ENCODE assay signal across 8 cellular contexts in the genomic region with DNA sequence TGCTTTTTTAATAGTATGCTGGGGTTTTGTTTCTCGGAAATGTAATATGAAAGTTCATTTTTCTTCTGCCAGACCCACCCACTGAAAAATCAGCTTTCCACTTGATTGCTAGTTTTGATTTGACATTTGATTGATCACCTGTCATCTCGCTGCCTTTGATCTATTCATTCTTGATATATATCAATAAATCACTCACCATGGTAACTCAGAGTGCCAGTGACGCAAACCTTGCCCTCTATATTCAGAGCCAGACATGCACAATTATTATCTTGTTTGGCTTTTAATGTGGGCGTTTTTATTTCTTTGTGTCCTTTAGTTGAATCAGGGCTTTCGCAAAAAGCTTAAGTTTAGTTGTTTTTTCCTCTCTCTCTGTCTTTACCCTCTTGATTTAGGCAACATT. TPM values are rescaled to one million over a fixed set of nuclear protein-coding genes. Genes with fewer than 3 reads are reported as not detected.
DNase-seq lines count a peak whose midpoint lies in the region; FAIRE-seq and TF ChIP-seq lines count a peak whose summit lies in the region.

No MANE protein-coding gene starts in this region.

- H2AFZ ChIP-seq in parathyroid adenoma = no peak overlapping the region

- no peak overlapping the region for H3K27ac ChIP-seq in parathyroid adenoma

- no peaks in the 10 kb centered on the region for H3K27me3 ChIP-seq in parathyroid adenoma (ENCODE audit: control insufficient read depth, insufficient read depth, low read length)

- H3K4me2 ChIP-seq in parathyroid adenoma (ENCODE audit: low read length) = peak overlapping the region; percentile 93

- DNase-seq in AG20443 (ENCODE audit: low spot score) = peak; percentile 22
- DNase-seq in SK-N-DZ (ENCODE audit: low spot score) = peak; percentile 53
- peak; percentile 67 for DNase-seq in central memory CD4-positive, alpha-beta T cell
- no peak for DNase-seq in urothelium cell line (ENCODE audit: low spot score)
- DNase-seq in mesenteric fat pad (ENCODE audit: low spot score) = no peak
- DNase-seq in AML-193 (lab: John Stamatoyannopoulos, UW) = no peak
- no peak for DNase-seq in AG08396 (ENCODE audit: low spot score)

- no peak for FAIRE-seq in urothelium cell line (lab: Jason Lieb, UNC)

- H3K9ac ChIP-seq in parathyroid adenoma = no peak overlapping the region

- H3K4me3 ChIP-seq in parathyroid adenoma (ENCODE audit: low read depth, low read length) = peak overlapping the region; percentile 67

- no peak for TF ChIP-seq CTCF in parathyroid adenoma (IDR thresholded peaks at IDR 0.05)

- no peaks in the 10 kb centered on the region for H3K9me3 ChIP-seq in parathyroid adenoma (ENCODE audit: control insufficient read depth, low read length)

- no peaks in the 10 kb centered on the region for H3K4me1 ChIP-seq in parathyroid adenoma

- H3K79me2 ChIP-seq in parathyroid adenoma = no peaks in the 10 kb centered on the region

- H3K36me3 ChIP-seq in parathyroid adenoma (ENCODE audit: control insufficient read depth, insufficient read depth, low read length) = no peaks in the 10 kb centered on the region

RNA-seq across cellular contexts. Expression of gene TSHZ2, which starts 2.0 kb away (rescaled TPM):
- polyA plus RNA-seq in SK-N-DZ (2014; cell fraction: cytosol; rRNA removed) = 1.9 and 3.5 TPM in 2 replicates
- polyA plus RNA-seq in SK-N-DZ (2014; cell fraction: nucleus; rRNA removed) = 1.4 and 3.7 TPM in 2 replicates
- 60.5 TPM for total RNA-seq in mesenteric fat pad

Comparison
In these comparisons a context has a peak if more than half of its experiments do, and no peak if none do; other contexts are left out.
1. DNase-seq: peak in AG20443 (single experiment), SK-N-DZ (single experiment) and central memory CD4-positive, alpha-beta T cell (single experiment); none in urothelium cell line (single experiment), mesenteric fat pad (single experiment), AML-193 (0 of 2) and AG08396 (single experiment).